ENCODE assay signal across 33 cellular contexts in genomic region chr9:28600226-28600625, GRCh38.
"Had no signal": no experiment of that assay in that cellular context is flagged by ENCODE, and none has a peak within 500 bp of the region (broad histone marks: within the 10 kb centered on the region; RNA-seq: fewer than 3 reads in every experiment).

No MANE protein-coding gene starts in this region.

- H3K27ac Mint-ChIP-seq: activated B cell treated with CpG ODN at 0.5 μM for 24 hours; activated CD4-positive, alpha-beta memory T cell treated with anti-CD3 and anti-CD28 coated beads for 36 hours; activated CD8-positive, alpha-beta memory T cell treated with anti-CD3 and anti-CD28 coated beads, Interleukin-2, amount 10 ng/mL, durations not matched to agents 7 days and 5 days; activated CD8-positive, alpha-beta T cell treated with anti-CD3 and anti-CD28 coated beads, Interleukin-2, amount 10 ng/mL, durations not matched to agents 7 days and 5 days; activated naive CD4-positive, alpha-beta T cell treated with anti-CD3 and anti-CD28 coated beads for 36 hours; activated naive CD4-positive, alpha-beta T cell treated with anti-CD3 and anti-CD28 coated beads, Interleukin-2, amount 50 U/mL, for 24 hours; activated naive CD8-positive, alpha-beta T cell treated with anti-CD3 and anti-CD28 coated beads for 36 hours; activated naive CD8-positive, alpha-beta T cell treated with anti-CD3 and anti-CD28 coated beads, Interleukin-2, amount 50 U/mL, for 24 hours; activated T-helper 1 cell treated with anti-CD3 and anti-CD28 coated beads, Interleukin-12 subunit alpha, Interleukin-12 subunit beta, Interleukin-2, Interleukin-4 antibody, amounts not matched to agents 30 ng/mL and 10 ng/mL and 1 ng/mL, durations not matched to agents 14 hours and 24 hours and 36 hours; activated T-helper 2 cell treated with anti-CD3 and anti-CD28 coated beads, Interferon-gamma antibody, Interleukin-2, Interleukin-4, amounts not matched to agents 10 μg/mL and 5 μg/mL and 100 μg/mL, durations not matched to agents 14 hours and 24 hours and 36 hours; effector memory CD8-positive, alpha-beta T cell; T-helper 17 cell; T-helper 2 cell treated with Interferon-gamma antibody and Interleukin-4, amounts not matched to agents 5 μg/mL and 100 μg/mL, for 36 hours had no signal

- DNase-seq: activated B cell treated with CpG ODN at 0.5 μM for 24 hours; activated CD4-positive, alpha-beta memory T cell treated with anti-CD3 and anti-CD28 coated beads for 36 hours; activated CD4-positive, alpha-beta T cell treated with anti-CD3 and anti-CD28 coated beads for 48 hours; activated CD8-positive, alpha-beta memory T cell treated with anti-CD3 and anti-CD28 coated beads, Interleukin-2, amount 10 ng/mL, durations not matched to agents 7 days and 5 days; activated CD8-positive, alpha-beta memory T cell treated with anti-CD3 and anti-CD28 coated beads, Interleukin-2, amount 50 U/mL, for 4 hours; activated CD8-positive, alpha-beta T cell treated with anti-CD3 and anti-CD28 coated beads, Interleukin-2, amount 10 ng/mL, durations not matched to agents 7 days and 5 days; activated effector memory CD4-positive, alpha-beta T cell treated with anti-CD3 and anti-CD28 coated beads, Interleukin-2, amount 50 U/mL, for 16 hours; activated naive CD4-positive, alpha-beta T cell treated with anti-CD3 and anti-CD28 coated beads for 36 hours; activated naive CD8-positive, alpha-beta T cell treated with anti-CD3 and anti-CD28 coated beads for 36 hours; activated naive CD8-positive, alpha-beta T cell treated with anti-CD3 and anti-CD28 coated beads, Interleukin-2, amount 50 U/mL, for 24 hours; activated T-cell treated with anti-CD3 and anti-CD28 coated beads, Interleukin-2, amount 50 U/mL, for 1 hour; activated T-cell treated with anti-CD3 and anti-CD28 coated beads, Interleukin-2, amount 50 U/mL, for 48 hours; adrenal gland; amygdala; aorta; body of pancreas; cortex of kidney; dermis blood vessel endothelial cell; effector CD4-positive, alpha-beta T cell; effector memory CD8-positive, alpha-beta T cell; erythroblast; foreskin keratinocyte; glutamatergic neuron; heart left ventricle; T-helper 1 cell; T-helper 17 cell; T1000; WERI-Rb-1 had no signal

- H3K9me3 Mint-ChIP-seq: activated B cell treated with CpG ODN at 0.5 μM for 24 hours; activated CD4-positive, alpha-beta memory T cell treated with anti-CD3 and anti-CD28 coated beads for 36 hours; activated naive CD4-positive, alpha-beta T cell treated with anti-CD3 and anti-CD28 coated beads, Interleukin-2, amount 50 U/mL, for 24 hours; activated naive CD8-positive, alpha-beta T cell treated with anti-CD3 and anti-CD28 coated beads for 36 hours; activated naive CD8-positive, alpha-beta T cell treated with anti-CD3 and anti-CD28 coated beads, Interleukin-2, amount 50 U/mL, for 24 hours; activated T-helper 1 cell treated with anti-CD3 and anti-CD28 coated beads, Interleukin-12 subunit alpha, Interleukin-12 subunit beta, Interleukin-2, Interleukin-4 antibody, amounts not matched to agents 30 ng/mL and 10 ng/mL and 1 ng/mL, durations not matched to agents 14 hours and 24 hours and 36 hours; activated T-helper 2 cell treated with anti-CD3 and anti-CD28 coated beads, Interferon-gamma antibody, Interleukin-2, Interleukin-4, amounts not matched to agents 10 μg/mL and 5 μg/mL and 100 μg/mL, durations not matched to agents 14 hours and 24 hours and 36 hours; T-helper 2 cell treated with Interferon-gamma antibody and Interleukin-4, amounts not matched to agents 5 μg/mL and 100 μg/mL, for 36 hours had no signal

- H3K4me3 Mint-ChIP-seq: activated B cell treated with CpG ODN at 0.5 μM for 24 hours; activated CD4-positive, alpha-beta memory T cell treated with anti-CD3 and anti-CD28 coated beads for 36 hours; activated CD8-positive, alpha-beta memory T cell treated with anti-CD3 and anti-CD28 coated beads, Interleukin-2, amount 10 ng/mL, durations not matched to agents 7 days and 5 days; activated CD8-positive, alpha-beta T cell treated with anti-CD3 and anti-CD28 coated beads, Interleukin-2, amount 10 ng/mL, durations not matched to agents 7 days and 5 days; activated naive CD4-positive, alpha-beta T cell treated with anti-CD3 and anti-CD28 coated beads for 36 hours; activated naive CD4-positive, alpha-beta T cell treated with anti-CD3 and anti-CD28 coated beads, Interleukin-2, amount 50 U/mL, for 24 hours; activated naive CD8-positive, alpha-beta T cell treated with anti-CD3 and anti-CD28 coated beads for 36 hours; activated naive CD8-positive, alpha-beta T cell treated with anti-CD3 and anti-CD28 coated beads, Interleukin-2, amount 50 U/mL, for 24 hours; activated T-helper 1 cell treated with anti-CD3 and anti-CD28 coated beads, Interleukin-12 subunit alpha, Interleukin-12 subunit beta, Interleukin-2, Interleukin-4 antibody, amounts not matched to agents 30 ng/mL and 10 ng/mL and 1 ng/mL, durations not matched to agents 14 hours and 24 hours and 36 hours; effector memory CD8-positive, alpha-beta T cell; T-helper 17 cell; T-helper 2 cell treated with Interferon-gamma antibody and Interleukin-4, amounts not matched to agents 5 μg/mL and 100 μg/mL, for 36 hours had no signal

- H3K36me3 Mint-ChIP-seq: activated CD4-positive, alpha-beta memory T cell treated with anti-CD3 and anti-CD28 coated beads for 36 hours; activated CD8-positive, alpha-beta memory T cell treated with anti-CD3 and anti-CD28 coated beads, Interleukin-2, amount 10 ng/mL, durations not matched to agents 7 days and 5 days; activated naive CD4-positive, alpha-beta T cell treated with anti-CD3 and anti-CD28 coated beads, Interleukin-2, amount 50 U/mL, for 24 hours; activated naive CD8-positive, alpha-beta T cell treated with anti-CD3 and anti-CD28 coated beads for 36 hours had no signal

- H3K27me3 Mint-ChIP-seq: activated B cell treated with CpG ODN at 0.5 μM for 24 hours; activated CD4-positive, alpha-beta memory T cell treated with anti-CD3 and anti-CD28 coated beads for 36 hours; activated CD8-positive, alpha-beta memory T cell treated with anti-CD3 and anti-CD28 coated beads, Interleukin-2, amount 10 ng/mL, durations not matched to agents 7 days and 5 days; activated naive CD4-positive, alpha-beta T cell treated with anti-CD3 and anti-CD28 coated beads, Interleukin-2, amount 50 U/mL, for 24 hours; activated naive CD8-positive, alpha-beta T cell treated with anti-CD3 and anti-CD28 coated beads for 36 hours; activated naive CD8-positive, alpha-beta T cell treated with anti-CD3 and anti-CD28 coated beads, Interleukin-2, amount 50 U/mL, for 24 hours; effector memory CD8-positive, alpha-beta T cell; T-helper 17 cell had no signal

- ATAC-seq: activated CD4-positive, CD25-positive, alpha-beta regulatory T cell treated with anti-CD3 and anti-CD28 coated beads, Interleukin-2, amount 50 U/mL, for 24 hours; activated CD8-positive, alpha-beta memory T cell treated with anti-CD3 and anti-CD28 coated beads, Interleukin-2, amount 10 ng/mL, durations not matched to agents 7 days and 5 days; activated CD8-positive, alpha-beta T cell treated with anti-CD3 and anti-CD28 coated beads, Interleukin-2, amount 10 ng/mL, durations not matched to agents 7 days and 5 days; activated naive CD8-positive, alpha-beta T cell treated with anti-CD3 and anti-CD28 coated beads, Interleukin-2, amount 50 U/mL, for 24 hours; body of pancreas; effector memory CD8-positive, alpha-beta T cell; foreskin keratinocyte; heart left ventricle; T-helper 17 cell had no signal

- H3K4me1 Mint-ChIP-seq: activated B cell treated with CpG ODN at 0.5 μM for 24 hours; activated CD8-positive, alpha-beta memory T cell treated with anti-CD3 and anti-CD28 coated beads, Interleukin-2, amount 10 ng/mL, durations not matched to agents 7 days and 5 days; activated naive CD4-positive, alpha-beta T cell treated with anti-CD3 and anti-CD28 coated beads, Interleukin-2, amount 50 U/mL, for 24 hours; activated naive CD8-positive, alpha-beta T cell treated with anti-CD3 and anti-CD28 coated beads for 36 hours; activated naive CD8-positive, alpha-beta T cell treated with anti-CD3 and anti-CD28 coated beads, Interleukin-2, amount 50 U/mL, for 24 hours; T-helper 17 cell had no signal
